1 cellular context compared by ENCODE assay signal in genomic region chr9:99906403-99907207, GRCh38.
TF ChIP-seq lines count a peak whose summit lies in the region.

Gene STX17 (plus strand): TSS chr9:99906654. CDS start chr9:99915240, 8,586 bp downstream.

TF ChIP-seq in HEK293, 187 proteins besides CTCF, POLR2A, EP300 and RAD21 (continued from another document and continues in another):
- TF ChIP-seq ZBTB11 (tag by site-specific recombination; conservative IDR thresholded peaks at IDR 0.05; ENCODE audit: low read depth) (peak; percentile 44), ZNF571 (tag by site-specific recombination; IDR thresholded peaks at IDR 0.05) (no peak), MZF1 (tag by site-specific recombination; IDR thresholded peaks at IDR 0.05; ENCODE audit: borderline replicate concordance) (no peak), ZNF621 (tag by site-specific recombination; IDR thresholded peaks at IDR 0.05) (no peak), ZNF707 (tag by site-specific recombination; IDR thresholded peaks at IDR 0.05) (no peak), ZNF660 (tag by site-specific recombination; IDR thresholded peaks at IDR 0.05) (peak; percentile 35; the same call in 1 of the 2 replicates), KLF8 (tag by site-specific recombination; IDR thresholded peaks at IDR 0.05) (peak; percentile 21; the same call in 1 of the 2 replicates), REPIN1 (tag by site-specific recombination; IDR thresholded peaks at IDR 0.05; ENCODE audit: low read depth) (no peak), ZSCAN4 (tag by site-specific recombination; IDR thresholded peaks at IDR 0.05) (0 out of 2 replicates have a peak, but pooled peaks have one; percentile 17), YY2 (tag by site-specific recombination; IDR thresholded peaks at IDR 0.05) (no peak), BCL11A (tag by site-specific recombination; IDR thresholded peaks at IDR 0.05; ENCODE audit: low read depth) (no peak), ZNF624 (tag by site-specific recombination; IDR thresholded peaks at IDR 0.05) (no peak), KLF7 (tag by site-specific recombination; IDR thresholded peaks at IDR 0.05; ENCODE audit: borderline replicate concordance) (no peak), ZNF280C (tag by site-specific recombination; IDR thresholded peaks at IDR 0.05) (no peak), ZNF341 (tag by site-specific recombination; IDR thresholded peaks at IDR 0.05; ENCODE audit: low read depth) (no peak), ZNF555 (tag by site-specific recombination; conservative IDR thresholded peaks at IDR 0.05) (no peak), OVOL3 (tag by site-specific recombination; IDR thresholded peaks at IDR 0.05) (no peak), GLI2 (tag by site-specific recombination; IDR thresholded peaks at IDR 0.05; ENCODE audit: borderline replicate concordance, low read depth) (no peak), INSM2 (tag by site-specific recombination; IDR thresholded peaks at IDR 0.05) (no peak), ZNF404 (tag by site-specific recombination; IDR thresholded peaks at IDR 0.05) (no peak), ZNF48 (tag by site-specific recombination; IDR thresholded peaks at IDR 0.05) (no peak), ZNF155 (tag by site-specific recombination; IDR thresholded peaks at IDR 0.05) (no peak), ZNF626 (tag by site-specific recombination; IDR thresholded peaks at IDR 0.05) (no peak), ZIC2 (tag by site-specific recombination; IDR thresholded peaks at IDR 0.05) (peak; percentile 61), ZEB2 (tag by site-specific recombination; IDR thresholded peaks at IDR 0.05) (peak; percentile 58), ZNF24 (tag by site-specific recombination; IDR thresholded peaks at IDR 0.05) (no peak), ZNF549 (tag by site-specific recombination; IDR thresholded peaks at IDR 0.05) (no peak), WT1 (tag by site-specific recombination; IDR thresholded peaks at IDR 0.05) (0 out of 2 replicates have a peak, but pooled peaks have one; percentile 23), ZNF837 (tag by site-specific recombination; IDR thresholded peaks at IDR 0.05) (no peak), ZNF324 (tag by site-specific recombination; IDR thresholded peaks at IDR 0.05) (peak; percentile 55; the same call in 1 of the 2 replicates), GLIS1 (tag by site-specific recombination; IDR thresholded peaks at IDR 0.05) (peak; percentile 80), YY1 (tag by site-specific recombination; IDR thresholded peaks at IDR 0.05) (peak; percentile 15; the same call in 1 of the 2 replicates), ZNF394 (tag by site-specific recombination; IDR thresholded peaks at IDR 0.05; ENCODE audit: borderline replicate concordance) (no peak; the same call in 1 of the 2 replicates), ZNF433 (tag by site-specific recombination; IDR thresholded peaks at IDR 0.05; ENCODE audit: low read depth) (no peak), ZSCAN16 (tag by site-specific recombination; IDR thresholded peaks at IDR 0.05) (0 out of 2 replicates have a peak, but pooled peaks have one; percentile 66), ZNF26 (tag by site-specific recombination; IDR thresholded peaks at IDR 0.05) (no peak), ZNF843 (tag by site-specific recombination; IDR thresholded peaks at IDR 0.05) (0 out of 2 replicates have a peak, but pooled peaks have one; percentile 21), ZNF747 (tag by site-specific recombination; IDR thresholded peaks at IDR 0.05) (no peak), ZNF184 (tag by site-specific recombination; IDR thresholded peaks at IDR 0.05) (no peak), ZNF354C (tag by site-specific recombination; IDR thresholded peaks at IDR 0.05; ENCODE audit: borderline replicate concordance, low read depth) (no peak), ZNF654 (tag by site-specific recombination; IDR thresholded peaks at IDR 0.05; ENCODE audit: low read depth) (no peak), PRDM10 (tag by site-specific recombination; IDR thresholded peaks at IDR 0.05) (peak; percentile 46; the same call in 1 of the 2 replicates), KLF9 (tag by site-specific recombination; IDR thresholded peaks at IDR 0.05; ENCODE audit: low read depth) (no peak; the same call in 1 of the 2 replicates), ZNF473 (tag by site-specific recombination; IDR thresholded peaks at IDR 0.05) (no peak), IKZF3 (tag by site-specific recombination; IDR thresholded peaks at IDR 0.05) (no peak), ZFP41 (tag by site-specific recombination; IDR thresholded peaks at IDR 0.05; ENCODE audit: borderline replicate concordance) (no peak), ZNF777 (tag by site-specific recombination; IDR thresholded peaks at IDR 0.05; ENCODE audit: borderline replicate concordance) (no peak), ZNF664 (tag by site-specific recombination; IDR thresholded peaks at IDR 0.05) (no peak)
- TF ChIP-seq, protein P1, sequence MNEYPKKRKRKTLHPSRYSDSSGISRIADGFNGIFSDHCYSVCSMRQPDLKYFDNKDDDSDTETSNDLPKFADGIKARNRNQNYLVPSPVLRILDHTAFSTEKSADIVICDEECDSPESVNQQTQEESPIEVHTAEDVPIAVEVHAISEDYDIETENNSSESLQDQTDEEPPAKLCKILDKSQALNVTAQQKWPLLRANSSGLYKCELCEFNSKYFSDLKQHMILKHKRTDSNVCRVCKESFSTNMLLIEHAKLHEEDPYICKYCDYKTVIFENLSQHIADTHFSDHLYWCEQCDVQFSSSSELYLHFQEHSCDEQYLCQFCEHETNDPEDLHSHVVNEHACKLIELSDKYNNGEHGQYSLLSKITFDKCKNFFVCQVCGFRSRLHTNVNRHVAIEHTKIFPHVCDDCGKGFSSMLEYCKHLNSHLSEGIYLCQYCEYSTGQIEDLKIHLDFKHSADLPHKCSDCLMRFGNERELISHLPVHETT (tag by site-specific recombination; IDR thresholded peaks at IDR 0.05), result no peak; the same call in 1 of the 2 replicates
- TF ChIP-seq, protein P2, sequence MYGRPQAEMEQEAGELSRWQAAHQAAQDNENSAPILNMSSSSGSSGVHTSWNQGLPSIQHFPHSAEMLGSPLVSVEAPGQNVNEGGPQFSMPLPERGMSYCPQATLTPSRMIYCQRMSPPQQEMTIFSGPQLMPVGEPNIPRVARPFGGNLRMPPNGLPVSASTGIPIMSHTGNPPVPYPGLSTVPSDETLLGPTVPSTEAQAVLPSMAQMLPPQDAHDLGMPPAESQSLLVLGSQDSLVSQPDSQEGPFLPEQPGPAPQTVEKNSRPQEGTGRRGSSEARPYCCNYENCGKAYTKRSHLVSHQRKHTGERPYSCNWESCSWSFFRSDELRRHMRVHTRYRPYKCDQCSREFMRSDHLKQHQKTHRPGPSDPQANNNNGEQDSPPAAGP (tag by site-specific recombination; IDR thresholded peaks at IDR 0.05), result peak; percentile 34; the same call in 1 of the 2 replicates
- TF ChIP-seq, protein P3, sequence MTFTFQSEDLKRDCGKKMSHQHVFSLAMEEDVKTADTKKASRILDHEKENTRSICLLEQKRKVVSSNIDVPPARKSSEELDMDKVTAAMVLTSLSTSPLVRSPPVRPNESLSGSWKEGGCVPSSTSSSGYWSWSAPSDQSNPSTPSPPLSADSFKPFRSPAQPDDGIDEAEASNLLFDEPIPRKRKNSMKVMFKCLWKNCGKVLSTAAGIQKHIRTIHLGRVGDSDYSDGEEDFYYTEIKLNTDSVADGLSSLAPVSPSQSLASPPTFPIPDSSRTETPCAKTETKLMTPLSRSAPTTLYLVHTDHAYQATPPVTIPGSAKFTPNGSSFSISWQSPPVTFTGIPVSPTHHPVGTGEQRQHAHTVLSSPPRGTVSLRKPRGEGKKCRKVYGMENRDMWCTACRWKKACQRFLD (tag by site-specific recombination; IDR thresholded peaks at IDR 0.05), result no peak
